Comparison of ENCODE assay signal across 8 cellular contexts in genomic region chr1:93178418-93178817, GRCh38. TPM values are rescaled to one million over a fixed set of nuclear protein-coding genes. Genes with fewer than 3 reads are reported as not detected.
A peak's percentile ranks its signal among the peaks of the same experiment; 100 is the strongest.
DNase-seq lines count a peak whose midpoint lies in the region; ATAC-seq and TF ChIP-seq lines count a peak whose summit lies in the region.

No MANE protein-coding gene starts in this region.

- H3K27me3 ChIP-seq in CD4-positive, alpha-beta memory T cell (ENCODE audit: insufficient read depth, low read length), result no peaks in the 10 kb centered on the region
- H3K27me3 ChIP-seq in MM.1S (replicated peaks; ENCODE audit: insufficient read depth, low read length) (no peaks in the 10 kb centered on the region), neural progenitor cell (no peaks in the 10 kb centered on the region), uterus (no peaks in the 10 kb centered on the region)

- H3K27me3 Mint-ChIP-seq in CD4-positive, alpha-beta memory T cell, result no peaks in the 10 kb centered on the region
- H3K27me3 Mint-ChIP-seq in neural progenitor cell (ENCODE audit: insufficient read depth, low read depth), result peaks cover 2% of the 10 kb centered on the region

- intact Hi-C loops in CD4-positive, alpha-beta memory T cell (cut with micrococcal nuclease), result no loop called here
- intact Hi-C loops in uterus (cut with DNase I; ENCODE audit: low total_unique reads), result no loop called here

- no peak overlapping the region for H2AFZ ChIP-seq in MM.1S (ENCODE audit: low read length)
- H2AFZ ChIP-seq in neural progenitor cell (replicated peaks), result no peak overlapping the region

- H3K4me3 ChIP-seq in CD4-positive, alpha-beta memory T cell (ENCODE audit: low read length in 2 of 2), result peak overlapping the region; percentile 84 to 99
- H3K4me3 ChIP-seq in MM.1S (ENCODE audit: low read length) (peak overlapping the region; percentile 72), neural progenitor cell (peak overlapping the region; percentile 95), uterus (peak overlapping the region in 1 of 2 donors; percentile 94)

- H3K4me1 ChIP-seq in CD4-positive, alpha-beta memory T cell (ENCODE audit: insufficient read depth, low read length), result peaks cover 71% of the 10 kb centered on the region
- H3K4me1 ChIP-seq in MM.1S (ENCODE audit: low read length) (no peaks in the 10 kb centered on the region), neural progenitor cell (peaks cover 9% of the 10 kb centered on the region), uterus (peaks cover 0 to 7% of the 10 kb centered on the region in 2 donors)

- H3K79me2 ChIP-seq in MM.1S (ENCODE audit: low read length) (peaks cover 68% of the 10 kb centered on the region), neural progenitor cell (ENCODE audit: low read depth) (peaks cover 89% of the 10 kb centered on the region)

- H3K9me2 ChIP-seq in MM.1S (replicated peaks; ENCODE audit: insufficient read depth, low read length), result no peaks in the 10 kb centered on the region

- H3K9ac ChIP-seq in MM.1S (ENCODE audit: low read length), result no peak overlapping the region
- no peak overlapping the region for H3K9ac ChIP-seq in neural progenitor cell

- H3F3A ChIP-seq in MM.1S (ENCODE audit: insufficient read depth, low read length), result peaks cover 8% of the 10 kb centered on the region; the same call in 1 of the 2 replicates
- H3F3A ChIP-seq in neural progenitor cell (ENCODE audit: low read depth), result peaks cover 16% of the 10 kb centered on the region

- TF ChIP-seq CTCF in MM.1S (IDR thresholded peaks at IDR 0.05; ENCODE audit: low read length) (no peak), neural progenitor cell (IDR thresholded peaks at IDR 0.05) (no peak), uterus (IDR thresholded peaks at IDR 0.05) (no peak)

- peaks cover 10 to 36% of the 10 kb centered on the region in 2 donors for H3K36me3 Mint-ChIP-seq in CD4-positive, alpha-beta memory T cell
- peaks cover 3% of the 10 kb centered on the region for H3K36me3 Mint-ChIP-seq in neural progenitor cell

- H3K27ac Mint-ChIP-seq in CD4-positive, alpha-beta memory T cell, result peak overlapping the region in 6 of 7 donors; percentile 66 to 99 (median 88)
- H3K27ac Mint-ChIP-seq in neural progenitor cell, result no peak overlapping the region

- peak overlapping the region; percentile 89 to 99 (median 93) for H3K4me3 Mint-ChIP-seq in CD4-positive, alpha-beta memory T cell
- peak overlapping the region; percentile 91 for H3K4me3 Mint-ChIP-seq in neural progenitor cell

- CTCF ChIA-PET in CD4-positive, alpha-beta memory T cell (lab: Charles Lee; ENCODE audit: partially characterized antibody), result interaction anchor here (0.7 kb wide), 1 partner anchor 360 kb away, joined by 3 read pairs; no protein-coding TSS in a partner anchor

- peak overlapping the region; percentile 98 for H3K27ac ChIP-seq in CD4-positive, alpha-beta memory T cell (ENCODE audit: low read depth, low read length)
- H3K27ac ChIP-seq in MM.1S (ENCODE audit: low read length), result no peak overlapping the region
- H3K27ac ChIP-seq in neural progenitor cell, result no peak overlapping the region
- H3K27ac ChIP-seq in uterus, result peak overlapping the region in 1 of 2 donors; percentile 24

- H4K20me1 ChIP-seq in MM.1S (ENCODE audit: insufficient read depth, low read length) (no peaks in the 10 kb centered on the region), neural progenitor cell (ENCODE audit: low read depth) (peaks cover 9% of the 10 kb centered on the region)

- DNase-seq in CD4-positive, alpha-beta memory T cell, result no peak
- DNase-seq in MM.1S, result no peak
- peak; percentile 50 for DNase-seq in dermis blood vessel endothelial cell
- DNase-seq in neural progenitor cell (ENCODE audit: low spot score), result no peak
- DNase-seq in uterus, result no peak
- DNase-seq in NCI-H446 (lab: John Stamatoyannopoulos, UW), result no peak
- DNase-seq in activated CD4-positive, alpha-beta T cell treated with anti-CD3 and anti-CD28 coated beads for 48 hours, result no peak

- POLR2A ChIA-PET in CD4-positive, alpha-beta memory T cell (lab: Charles Lee; ENCODE audit: partially characterized antibody), result no interaction called here

- peaks cover 6% of the 10 kb centered on the region for H3K36me3 ChIP-seq in CD4-positive, alpha-beta memory T cell (ENCODE audit: insufficient read depth, low read length)
- H3K36me3 ChIP-seq in MM.1S (replicated peaks; ENCODE audit: insufficient read depth, low read length), result no peaks in the 10 kb centered on the region
- no peaks in the 10 kb centered on the region for H3K36me3 ChIP-seq in neural progenitor cell
- H3K36me3 ChIP-seq in uterus, result no peaks in the 10 kb centered on the region

- TF ChIP-seq POLR2A in uterus (IDR thresholded peaks at IDR 0.05), result no peak

- peak overlapping the region; percentile 61; the same call in 1 of the 2 replicates for H3K4me2 ChIP-seq in MM.1S (ENCODE audit: low read depth, low read length)
- peak overlapping the region; percentile 85 for H3K4me2 ChIP-seq in neural progenitor cell

- H3K9me3 ChIP-seq in CD4-positive, alpha-beta memory T cell (ENCODE audit: control insufficient read depth in 1 of 2, low read length in 2 of 2), result no peaks in the 10 kb centered on the region
- H3K9me3 ChIP-seq in MM.1S (replicated peaks; ENCODE audit: insufficient read depth, low read length), result no peaks in the 10 kb centered on the region
- H3K9me3 ChIP-seq in neural progenitor cell (ENCODE audit: low read depth), result no peaks in the 10 kb centered on the region
- no peaks in the 10 kb centered on the region for H3K9me3 ChIP-seq in uterus

- H3K9me3 Mint-ChIP-seq in CD4-positive, alpha-beta memory T cell, result no peaks in the 10 kb centered on the region
- no peaks in the 10 kb centered on the region for H3K9me3 Mint-ChIP-seq in neural progenitor cell

- ATAC-seq in HG03108 (IDR thresholded peaks at IDR 0.05; ENCODE audit: unreplicated experiment), result no peak

- peaks cover 30 to 72% (median 48%) of the 10 kb centered on the region in 4 donors for H3K4me1 Mint-ChIP-seq in CD4-positive, alpha-beta memory T cell
- H3K4me1 Mint-ChIP-seq in neural progenitor cell, result peaks cover 24% of the 10 kb centered on the region

RNA-seq across cellular contexts. Expression of gene TMED5, which starts 1.8 kb away (rescaled TPM):
- total RNA-seq in CD4-positive, alpha-beta memory T cell, result 10 to 100 TPM; 60.1 to 60.8 TPM
- 10 to 100 TPM; 23.2 to 36.5 TPM for polyA plus RNA-seq in CD4-positive, alpha-beta memory T cell
- 55.8 and 66.9 TPM in 2 replicates for total RNA-seq in dermis blood vessel endothelial cell
- 25.1 and 34.3 TPM in 2 replicates for total RNA-seq in neural progenitor cell (ENCODE audit: low replicate concordance)
- total RNA-seq in uterus, result 10 to 100 TPM in 3 of 4 donors, 1 to 10 TPM in 1; 6.9 to 47.1 (median 37.6) TPM

RNA-seq across cellular contexts. Expression of gene CCDC18, which starts 2.1 kb away (rescaled TPM):
- total RNA-seq in CD4-positive, alpha-beta memory T cell, result 10 to 100 TPM in 1 of 2 experiments, 1 to 10 TPM in 1; 9.0 to 14.8 TPM
- polyA plus RNA-seq in CD4-positive, alpha-beta memory T cell, result 1 to 10 TPM; 1.5 to 5.7 TPM
- total RNA-seq in dermis blood vessel endothelial cell (16.8 and 18.1 TPM in 2 replicates), neural progenitor cell (ENCODE audit: low replicate concordance) (35.2 and 54.4 TPM in 2 replicates), uterus (10 to 100 TPM in 1 of 4 donors, 1 to 10 TPM in 1, under 1 TPM in 2; under 0.01 to 16.3 (median 3.4) TPM)
